21 cellular contexts compared by ENCODE assay signal in genomic region chr1:59990470-59990869, GRCh38.
"Had no signal": no experiment of that assay in that cellular context is flagged by ENCODE, and none has a peak within 500 bp of the region (broad histone marks: within the 10 kb centered on the region; RNA-seq: fewer than 3 reads in every experiment).

No MANE protein-coding gene starts in this region.

- H3K4me3 ChIP-seq: ascending aorta, breast epithelium, gastroesophageal sphincter, heart right ventricle, thyroid gland, uterus had no signal

- H3K27me3 Mint-ChIP-seq: activated CD4-positive, alpha-beta T cell treated with anti-CD3 and anti-CD28 coated beads, Interleukin-2, amount 10 ng/mL, durations not matched to agents 24 days and 14 days; activated naive CD4-positive, alpha-beta T cell treated with anti-CD3 and anti-CD28 coated beads, Interleukin-2, amount 10 ng/mL, durations not matched to agents 7 days and 5 days; dendritic cell treated with granulocyte-macrophage colony-stimulating factor and Interleukin-4, amounts not matched to agents 40 ng/mL and 50 ng/mL, for 4 days had no signal

- DNase-seq: activated CD4-positive, alpha-beta T cell treated with anti-CD3 and anti-CD28 coated beads, Interleukin-2, amount 10 ng/mL, durations not matched to agents 24 days and 14 days; activated CD8-positive, alpha-beta memory T cell treated with anti-CD3 and anti-CD28 coated beads, Interleukin-2, amount 50 U/mL, for 48 hours; activated effector memory CD4-positive, alpha-beta T cell treated with Interleukin-2 at 50 U/mL for 16 hours; activated naive CD4-positive, alpha-beta T cell treated with anti-CD3 and anti-CD28 coated beads, Interleukin-2, amount 10 ng/mL, durations not matched to agents 7 days and 5 days; activated naive CD8-positive, alpha-beta T cell treated with anti-CD3 and anti-CD28 coated beads, Interleukin-2, amount 50 U/mL, for 24 hours; activated T-cell treated with anti-CD3 and anti-CD28 coated beads, Interleukin-2, amount 50 U/mL, for 48 hours; effector CD8-positive, alpha-beta T cell; heart right ventricle; immature natural killer cell; stimulated activated naive CD4-positive, alpha-beta T cell; T-helper 9 cell; thyroid gland; uterus had no signal

- H3K36me3 Mint-ChIP-seq: activated naive CD4-positive, alpha-beta T cell treated with anti-CD3 and anti-CD28 coated beads, Interleukin-2, amount 10 ng/mL, durations not matched to agents 7 days and 5 days; immature natural killer cell; memory B cell had no signal

- H3K36me3 ChIP-seq: ascending aorta, breast epithelium, gastroesophageal sphincter, heart right ventricle, thyroid gland, uterus had no signal

- H3K27me3 ChIP-seq: ascending aorta, breast epithelium, thyroid gland, uterus had no signal

- H3K27ac Mint-ChIP-seq: activated CD4-positive, alpha-beta T cell treated with anti-CD3 and anti-CD28 coated beads, Interleukin-2, amount 10 ng/mL, durations not matched to agents 24 days and 14 days; activated naive CD4-positive, alpha-beta T cell treated with anti-CD3 and anti-CD28 coated beads, Interleukin-2, amount 10 ng/mL, durations not matched to agents 7 days and 5 days; activated naive CD8-positive, alpha-beta T cell treated with anti-CD3 and anti-CD28 coated beads, Interleukin-2, amount 50 U/mL, for 24 hours; dendritic cell treated with granulocyte-macrophage colony-stimulating factor and Interleukin-4, amounts not matched to agents 40 ng/mL and 50 ng/mL, for 4 days; immature natural killer cell; memory B cell; progenitor cell of endocrine pancreas had no signal

- H3K27ac ChIP-seq: ascending aorta, breast epithelium, gastroesophageal sphincter, heart right ventricle, thyroid gland, uterus had no signal

- H3K4me1 Mint-ChIP-seq: activated CD4-positive, alpha-beta T cell treated with anti-CD3 and anti-CD28 coated beads, Interleukin-2, amount 10 ng/mL, durations not matched to agents 24 days and 14 days; activated naive CD4-positive, alpha-beta T cell treated with anti-CD3 and anti-CD28 coated beads, Interleukin-2, amount 10 ng/mL, durations not matched to agents 7 days and 5 days; activated naive CD8-positive, alpha-beta T cell treated with anti-CD3 and anti-CD28 coated beads, Interleukin-2, amount 50 U/mL, for 24 hours; immature natural killer cell; memory B cell had no signal

- H3K9me3 ChIP-seq: ascending aorta, breast epithelium, gastroesophageal sphincter, heart right ventricle, thyroid gland, uterus had no signal

- H3K9me3 Mint-ChIP-seq: activated CD4-positive, alpha-beta T cell treated with anti-CD3 and anti-CD28 coated beads, Interleukin-2, amount 10 ng/mL, durations not matched to agents 24 days and 14 days; activated naive CD4-positive, alpha-beta T cell treated with anti-CD3 and anti-CD28 coated beads, Interleukin-2, amount 10 ng/mL, durations not matched to agents 7 days and 5 days; activated naive CD8-positive, alpha-beta T cell treated with anti-CD3 and anti-CD28 coated beads, Interleukin-2, amount 50 U/mL, for 24 hours; dendritic cell treated with granulocyte-macrophage colony-stimulating factor and Interleukin-4, amounts not matched to agents 40 ng/mL and 50 ng/mL, for 4 days; immature natural killer cell; memory B cell had no signal

- H3K4me3 Mint-ChIP-seq: activated CD4-positive, alpha-beta T cell treated with anti-CD3 and anti-CD28 coated beads, Interleukin-2, amount 10 ng/mL, durations not matched to agents 24 days and 14 days; activated naive CD4-positive, alpha-beta T cell treated with anti-CD3 and anti-CD28 coated beads, Interleukin-2, amount 10 ng/mL, durations not matched to agents 7 days and 5 days; activated naive CD8-positive, alpha-beta T cell treated with anti-CD3 and anti-CD28 coated beads, Interleukin-2, amount 50 U/mL, for 24 hours; dendritic cell treated with granulocyte-macrophage colony-stimulating factor and Interleukin-4, amounts not matched to agents 40 ng/mL and 50 ng/mL, for 4 days; immature natural killer cell; memory B cell; neural crest cell had no signal

- ATAC-seq: activated naive CD8-positive, alpha-beta T cell treated with anti-CD3 and anti-CD28 coated beads, Interleukin-2, amount 50 U/mL, for 24 hours; esophagus mucosa; gastroesophageal sphincter; heart right ventricle had no signal

- H3K4me1 ChIP-seq: breast epithelium, gastroesophageal sphincter, thyroid gland, uterus had no signal
